ENCODE assay signal across 8 cellular contexts in the genomic region with DNA sequence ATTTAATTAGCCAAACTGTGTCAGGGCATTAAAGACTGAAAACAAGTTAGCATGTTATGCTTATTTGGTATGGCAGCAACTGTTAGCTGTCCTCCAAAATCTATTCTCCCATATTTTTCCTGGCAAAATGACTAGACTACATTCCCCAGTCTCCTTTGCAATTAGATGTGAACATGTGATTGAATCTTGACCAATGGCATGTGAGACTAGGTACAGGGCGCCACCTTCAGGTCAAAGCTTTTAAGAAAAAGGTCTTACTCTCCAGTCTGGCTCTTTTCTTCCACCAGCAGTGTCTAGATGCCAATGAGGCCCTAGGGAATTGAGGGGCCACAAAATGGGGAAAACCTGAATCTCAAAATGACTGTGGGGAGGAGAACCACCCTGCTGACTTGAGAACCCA.
DNase-seq lines count a peak whose midpoint lies in the region; ATAC-seq and TF ChIP-seq lines count a peak whose summit lies in the region.

No MANE protein-coding gene starts in this region.

- intact Hi-C loops in Calu3 (cut with micrococcal nuclease; ENCODE audit: unreplicated experiment): no loop called here
- intact Hi-C loops in Panc1 (cut with micrococcal nuclease; ENCODE audit: unreplicated experiment): no loop called here

- POLR2A ChIA-PET in Panc1 (lab: Charles Lee): no interaction called here

- BruUV-seq in Calu3 (replicated peaks; lab: Mats Ljungman, UMichigan) (no TSS peak), Panc1 (replicated peaks; lab: Mats Ljungman, UMichigan) (no TSS peak)

- H3K4me1 Mint-ChIP-seq in Calu3 (ENCODE audit: low read depth, unreplicated experiment): peaks cover 9% of the 10 kb centered on the region
- H3K4me1 Mint-ChIP-seq in immature natural killer cell: no peaks in the 10 kb centered on the region

- TF ChIP-seq CTCF in Calu3 (IDR thresholded peaks at IDR 0.05; ENCODE audit: unreplicated experiment): peak; percentile 17
- TF ChIP-seq CTCF in Panc1 (IDR thresholded peaks at IDR 0.05): peak; percentile 68
- no peak for TF ChIP-seq CTCF in omental fat pad (IDR thresholded peaks at IDR 0.05)

- in situ Hi-C loops in Panc1 (cut with HindIII; ENCODE audit: low pct_unique_long_range_greater_than_20kb, low sequenced_read_pairs): no loop called here

- no peak overlapping the region for H3K27ac ChIP-seq in Panc1 (ENCODE audit: low read length)

- ATAC-seq in GM18519 (IDR thresholded peaks at IDR 0.05; ENCODE audit: low FRiP score, unreplicated experiment): peak; percentile 90
- ATAC-seq in HG03175 (IDR thresholded peaks at IDR 0.05; ENCODE audit: unreplicated experiment): peak; percentile 88
- ATAC-seq in Panc1: no peak
- no peak for ATAC-seq in omental fat pad (ENCODE audit: low FRiP score)

- H3K36me3 Mint-ChIP-seq in Calu3 (ENCODE audit: insufficient read depth, unreplicated experiment) (no peaks in the 10 kb centered on the region), immature natural killer cell (no peaks in the 10 kb centered on the region)

- H3K9me3 Mint-ChIP-seq in Calu3 (ENCODE audit: low read depth, unreplicated experiment): no peaks in the 10 kb centered on the region
- H3K9me3 Mint-ChIP-seq in immature natural killer cell: no peaks in the 10 kb centered on the region

- CTCF ChIA-PET in Calu3 (lab: Charles Lee) (interaction anchor here (2.2 kb wide), 1 partner anchor 9 kb away, joined by 11 read pairs; no protein-coding TSS in a partner anchor), Panc1 (lab: Charles Lee) (no interaction called here)

- no peaks in the 10 kb centered on the region for H3K9me3 ChIP-seq in Panc1 (ENCODE audit: control insufficient read depth, insufficient read depth, low read depth, low read length)

- DNase-seq in Calu3 (peak; percentile 56), Panc1 (ENCODE audit: low read depth, low spot score) (no peak), glomerular visceral epithelial cell (ENCODE audit: extremely low spot score) (peak; percentile 2), immature natural killer cell (no peak), omental fat pad (ENCODE audit: low spot score) (no peak)
- no peak for DNase-seq in effector CD4-positive, alpha-beta T cell

- H3K27me3 Mint-ChIP-seq in Calu3 (ENCODE audit: unreplicated experiment) (no peaks in the 10 kb centered on the region), immature natural killer cell (ENCODE audit: low read depth in 3 of 3) (peaks cover 2 to 10% (median 5%) of the 10 kb centered on the region in 3 donors)

- H3K27ac Mint-ChIP-seq in Calu3 (ENCODE audit: unreplicated experiment): no peak overlapping the region
- H3K27ac Mint-ChIP-seq in immature natural killer cell: no peak overlapping the region

- H3K4me3 Mint-ChIP-seq in Calu3 (ENCODE audit: low read depth, unreplicated experiment): no peak overlapping the region
- H3K4me3 Mint-ChIP-seq in immature natural killer cell: no peak overlapping the region

- H3K4me1 ChIP-seq in Panc1 (ENCODE audit: control insufficient read depth, insufficient read depth, low read length): no peaks in the 10 kb centered on the region

- no peaks in the 10 kb centered on the region for H3K27me3 ChIP-seq in Panc1 (ENCODE audit: control insufficient read depth, insufficient read depth, low read length)

- no peak overlapping the region for H3K4me3 ChIP-seq in Panc1 (ENCODE audit: low read depth in 2 of 2, low read length in 2 of 2)

- no peaks in the 10 kb centered on the region for H3K36me3 ChIP-seq in Panc1 (ENCODE audit: control insufficient read depth, insufficient read depth, low read length)

Comparison
In these comparisons a context has a peak if more than half of its experiments do, and no peak if none do; other contexts are left out.
1. DNase-seq: peak in Calu3 (single experiment) and glomerular visceral epithelial cell (single experiment); none in Panc1 (single experiment), immature natural killer cell (0 of 3), effector CD4-positive, alpha-beta T cell (single experiment) and omental fat pad (single experiment).
2. CTCF ChIP-seq: peak in Calu3 (single experiment) and Panc1 (single experiment); none in omental fat pad (0 of 3).
3. ATAC-seq: peak in GM18519 (single experiment) and HG03175 (single experiment); none in Panc1 (single experiment) and omental fat pad (single experiment).